Comparison of ENCODE assay signal across 10 cellular contexts in the genomic region with DNA sequence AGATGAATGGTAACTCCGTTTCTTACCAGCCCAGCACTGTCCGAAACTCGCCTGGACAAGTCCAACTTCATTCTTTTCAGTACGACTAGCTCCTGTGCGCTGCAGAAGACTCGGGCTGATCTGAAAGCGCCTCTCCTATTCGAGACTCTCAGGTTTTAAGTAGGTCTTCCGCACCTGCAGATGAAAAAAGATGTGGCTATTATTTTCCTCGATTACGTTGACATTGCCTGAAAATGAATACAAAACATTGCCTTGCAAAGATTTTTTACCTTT.
DNase-seq lines count a peak whose midpoint lies in the region; ATAC-seq, FAIRE-seq and TF ChIP-seq lines count a peak whose summit lies in the region.
"Had no signal": no experiment of that assay in that cellular context is flagged by ENCODE, and none has a peak within 500 bp of the region (broad histone marks: within the 10 kb centered on the region; RNA-seq: fewer than 3 reads in every experiment).

No MANE protein-coding gene starts in this region.

- H2BK12ac ChIP-seq in trophoblast cell (ENCODE audit: low read length) = no peak overlapping the region

- H3K79me1 ChIP-seq in trophoblast cell (ENCODE audit: low read length) = peaks cover 16% of the 10 kb centered on the region

- H3K36me3 ChIP-seq in OCI-LY3 (replicated peaks; ENCODE audit: low read depth, low read length) (no peaks in the 10 kb centered on the region), endothelial cell of umbilical vein (ENCODE audit: control insufficient read depth in 2 of 2, extremely low read depth in 1 of 2, insufficient read depth in 2 of 2, low read length in 2 of 2) (no peaks in the 10 kb centered on the region), trophoblast cell (ENCODE audit: control insufficient read depth in 1 of 2, insufficient read depth in 2 of 2, low read length in 2 of 2) (no peaks in the 10 kb centered on the region)

- POLR2A ChIA-PET in endothelial cell of umbilical vein (lab: Charles Lee) = no interaction called here

- no peak overlapping the region for H4K12ac ChIP-seq in trophoblast cell (ENCODE audit: low read depth, low read length)

- H3K4ac ChIP-seq in trophoblast cell (ENCODE audit: low read depth, low read length) = no peak overlapping the region

- DNase-seq in HPDE6-E6E7 (ENCODE audit: extremely low spot score) (peak; percentile 36), endothelial cell of umbilical vein (ENCODE audit: low read depth, low spot score) (no peak), trophoblast cell (peak; percentile 56 to 77), superior temporal gyrus (ENCODE audit: extremely low spot score) (no peak)
- no peak for DNase-seq in stimulated activated CD4-positive, alpha-beta T cell treated with anti-CD3 and anti-CD28 coated beads, Interleukin-4, amount 100 ng/mL, for 24 hours
- DNase-seq: activated CD8-positive, alpha-beta memory T cell treated with anti-CD3 and anti-CD28 coated beads for 24 hours; cortex of kidney had no signal

- H3K27me3 ChIP-seq in OCI-LY3 (ENCODE audit: low read depth, low read length) = peaks cover 7% of the 10 kb centered on the region; the same call in 1 of the 2 replicates
- H3K27me3 ChIP-seq in endothelial cell of umbilical vein (ENCODE audit: control insufficient read depth in 2 of 2, insufficient read depth in 2 of 2, low read length in 2 of 2) = no peaks in the 10 kb centered on the region
- no peaks in the 10 kb centered on the region for H3K27me3 ChIP-seq in trophoblast cell (ENCODE audit: insufficient read depth, low read length)

- H4K8ac ChIP-seq in trophoblast cell (ENCODE audit: low read depth, low read length) = peak overlapping the region; percentile 87

- H2BK120ac ChIP-seq in trophoblast cell (ENCODE audit: insufficient read depth, low read length, poor library complexity) = peak overlapping the region; percentile 76

- peak overlapping the region; percentile 8 for H2BK5ac ChIP-seq in trophoblast cell (ENCODE audit: low read depth, low read length, poor library complexity)

- no peak overlapping the region for H2AK5ac ChIP-seq in trophoblast cell (ENCODE audit: low read length)

- H3K4me2 ChIP-seq in OCI-LY3 (ENCODE audit: low read length) = peak overlapping the region; percentile 94
- H3K4me2 ChIP-seq in endothelial cell of umbilical vein (ENCODE audit: insufficient read depth, low read length) = peak overlapping the region; percentile 49
- peak overlapping the region; percentile 65 for H3K4me2 ChIP-seq in trophoblast cell (ENCODE audit: low read length)

- H2AFZ ChIP-seq in OCI-LY3 (ENCODE audit: low read depth, low read length) (no peak overlapping the region; the same call in 1 of the 2 replicates), endothelial cell of umbilical vein (ENCODE audit: low read depth, low read length) (peak overlapping the region; percentile 66), trophoblast cell (ENCODE audit: insufficient read depth, low read length, poor library complexity) (no peak overlapping the region)

- H3K4me3 ChIP-seq in OCI-LY3 (ENCODE audit: low read length) (peak overlapping the region; percentile 85), endothelial cell of umbilical vein (replicated peaks in 1 of 3; ENCODE audit: insufficient read depth in 1 of 3, low read depth in 1 of 3, low read length in 3 of 3) (no peak overlapping the region), trophoblast cell (ENCODE audit: low read depth, low read length) (no peak overlapping the region)

- H3K18ac ChIP-seq in trophoblast cell (ENCODE audit: low read length) = no peak overlapping the region

- no peaks in the 10 kb centered on the region for H3K9me1 ChIP-seq in endothelial cell of umbilical vein (replicated peaks; ENCODE audit: control insufficient read depth, extremely low read depth, insufficient read depth, low read length)

- H3K9ac ChIP-seq in OCI-LY3 (ENCODE audit: low read length) = peak overlapping the region; percentile 61
- no peak overlapping the region for H3K9ac ChIP-seq in endothelial cell of umbilical vein (replicated peaks; ENCODE audit: extremely low read depth, insufficient read depth, low read length)
- H3K9ac ChIP-seq in trophoblast cell (ENCODE audit: low read length) = no peak overlapping the region

- H3K27ac ChIP-seq in OCI-LY3 (ENCODE audit: low read length) (no peak overlapping the region), endothelial cell of umbilical vein (ENCODE audit: insufficient read depth, low read depth, low read length) (no peak overlapping the region), trophoblast cell (ENCODE audit: low read depth, low read length) (peak overlapping the region; percentile 66)

- TF ChIP-seq CTCF in OCI-LY3 (IDR thresholded peaks at IDR 0.05; ENCODE audit: low read depth, low read length) (no peak), endothelial cell of umbilical vein (IDR thresholded peaks at IDR 0.05; ENCODE audit: extremely low read depth in 1 of 2, insufficient read depth in 1 of 2, low read depth in 1 of 2, low read length in 2 of 2) (no peak)

- WGBS in trophoblast cell (ENCODE audit: extremely low coverage, insufficient coverage, insufficient read length) = no CpG with 5 or more reads among the region's 11 CpGs

- H4K20me1 ChIP-seq in OCI-LY3 (ENCODE audit: insufficient read depth, low read length) = no peaks in the 10 kb centered on the region
- no peaks in the 10 kb centered on the region for H4K20me1 ChIP-seq in endothelial cell of umbilical vein (replicated peaks; ENCODE audit: control insufficient read depth, extremely low read depth, insufficient read depth, low read length)

- intact Hi-C loops in endothelial cell of umbilical vein (cut with micrococcal nuclease) = loop anchor here (1.0 to 2.0 kb wide), 3 partner anchors 61 to 102 kb away; no protein-coding TSS in a partner anchor

- H3K14ac ChIP-seq in trophoblast cell (ENCODE audit: low read length) = no peak overlapping the region

- TF ChIP-seq POLR2A in endothelial cell of umbilical vein (IDR thresholded peaks at IDR 0.05; ENCODE audit: low read depth, low read length) = no peak

- no TSS peak for BruUV-seq in endothelial cell of umbilical vein (replicated peaks; lab: Mats Ljungman, UMichigan)

- H3K79me2 ChIP-seq in OCI-LY3 (ENCODE audit: low read length) (no peaks in the 10 kb centered on the region), endothelial cell of umbilical vein (ENCODE audit: control insufficient read depth, insufficient read depth, low read length) (no peaks in the 10 kb centered on the region), trophoblast cell (ENCODE audit: control insufficient read depth, insufficient read depth, low read length, poor library complexity) (no peaks in the 10 kb centered on the region)

- no peak for FAIRE-seq in endothelial cell of umbilical vein (lab: Jason Lieb, UNC)
- FAIRE-seq: RCC 7860 had no signal

- H3K23ac ChIP-seq in trophoblast cell (ENCODE audit: low read length) = no peak overlapping the region

- H4K91ac ChIP-seq in trophoblast cell (ENCODE audit: low read depth, low read length) = peak overlapping the region; percentile 89

- peaks cover 16% of the 10 kb centered on the region for H3K4me1 ChIP-seq in OCI-LY3 (ENCODE audit: low read length)
- peaks cover 17% of the 10 kb centered on the region for H3K4me1 ChIP-seq in endothelial cell of umbilical vein (ENCODE audit: control insufficient read depth, extremely low read depth, insufficient read depth, low read length)
- H3K4me1 ChIP-seq in trophoblast cell (ENCODE audit: control insufficient read depth in 1 of 2, insufficient read depth in 2 of 2, low read length in 2 of 2) = peaks cover 8 to 17% of the 10 kb centered on the region in 2 experiments

- no peak for ATAC-seq in HG02623 (IDR thresholded peaks at IDR 0.05; ENCODE audit: unreplicated experiment)

- H3K9me3 ChIP-seq in OCI-LY3 (ENCODE audit: insufficient read depth, low read length) (no peaks in the 10 kb centered on the region), endothelial cell of umbilical vein (replicated peaks; ENCODE audit: control insufficient read depth, insufficient read depth, low read length) (no peaks in the 10 kb centered on the region), trophoblast cell (ENCODE audit: insufficient read depth, low read depth, low read length) (peaks cover 3% of the 10 kb centered on the region)

- dilution Hi-C loops in endothelial cell of umbilical vein (cut with MboI; ENCODE audit: extremely low pct_ligation_motif_present, low sequenced_read_pairs) = no loop called here

- CTCF ChIA-PET in endothelial cell of umbilical vein (lab: Charles Lee) = interaction anchor here (0.5 kb wide), 1 partner anchor 507 kb away, joined by 3 read pairs; no protein-coding TSS in a partner anchor

TF ChIP-seq in endothelial cell of umbilical vein, 7 proteins besides CTCF, POLR2A, EP300 and RAD21:
- no peak for TF ChIP-seq FOS (IDR thresholded peaks at IDR 0.05; ENCODE audit: borderline replicate concordance, insufficient read depth, low read length)
- TF ChIP-seq GATA2 (IDR thresholded peaks at IDR 0.05; ENCODE audit: insufficient read depth, insufficient read length, low read depth, low read length) = no peak
- TF ChIP-seq JUN (IDR thresholded peaks at IDR 0.05; ENCODE audit: borderline replicate concordance, insufficient read depth, insufficient read length, low read depth) = no peak
- TF ChIP-seq, protein P1, sequence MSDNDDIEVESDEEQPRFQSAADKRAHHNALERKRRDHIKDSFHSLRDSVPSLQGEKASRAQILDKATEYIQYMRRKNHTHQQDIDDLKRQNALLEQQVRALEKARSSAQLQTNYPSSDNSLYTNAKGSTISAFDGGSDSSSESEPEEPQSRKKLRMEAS (IDR thresholded peaks at IDR 0.05; ENCODE audit: insufficient read depth, insufficient read length) = no peak
- no peak for TF ChIP-seq EZH2 (IDR thresholded peaks at IDR 0.05; ENCODE audit: borderline replicate concordance, low read depth, low read length, severe bottlenecking)
- no peak for TF ChIP-seq POLR2AphosphoS5 (IDR thresholded peaks at IDR 0.05; ENCODE audit: insufficient read depth, low read depth, low read length)
- TF ChIP-seq MYC (IDR thresholded peaks at IDR 0.05; ENCODE audit: low read depth, low read length) = no peak

Comparison
In these comparisons a context has a peak if more than half of its experiments do, and no peak if none do; other contexts are left out.
1. DNase-seq: peak in HPDE6-E6E7 (single experiment) and trophoblast cell (2 of 2); none in endothelial cell of umbilical vein (single experiment), stimulated activated CD4-positive, alpha-beta T cell treated with anti-CD3 and anti-CD28 coated beads, Interleukin-4, amount 100 ng/mL, for 24 hours (single experiment) and superior temporal gyrus (single experiment).
2. Peak in every context shown above with its lines, with median percentiles within 50 percentile points of each other: H3K4me2 ChIP-seq.